1 cellular context compared by ENCODE assay signal in the genomic region with DNA sequence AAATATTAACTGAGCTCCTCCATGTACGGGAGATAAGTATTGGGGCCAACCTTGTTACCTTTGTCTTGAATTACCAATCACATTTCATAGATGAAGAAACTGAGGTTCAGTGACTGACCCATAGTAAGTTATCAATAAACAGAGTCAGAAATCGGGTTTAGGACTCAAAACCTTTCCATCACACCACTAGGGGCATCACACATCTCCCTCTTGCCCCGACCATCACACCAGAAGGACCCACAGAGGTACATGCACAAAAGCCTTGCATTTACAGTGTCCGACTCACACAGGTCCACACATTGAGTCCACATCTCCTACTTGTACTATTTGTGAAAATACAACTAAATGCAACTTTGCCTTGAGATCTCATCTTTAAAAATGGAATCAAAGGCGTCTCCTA.
TF ChIP-seq lines count a peak whose summit lies in the region.

No MANE protein-coding gene starts in this region.

TF ChIP-seq in GM12878, 131 proteins besides CTCF, POLR2A, EP300 and RAD21:
- TF ChIP-seq ASH2L (IDR thresholded peaks at IDR 0.05; ENCODE audit: borderline replicate concordance, low read depth) = no peak
- TF ChIP-seq, protein P1, sequence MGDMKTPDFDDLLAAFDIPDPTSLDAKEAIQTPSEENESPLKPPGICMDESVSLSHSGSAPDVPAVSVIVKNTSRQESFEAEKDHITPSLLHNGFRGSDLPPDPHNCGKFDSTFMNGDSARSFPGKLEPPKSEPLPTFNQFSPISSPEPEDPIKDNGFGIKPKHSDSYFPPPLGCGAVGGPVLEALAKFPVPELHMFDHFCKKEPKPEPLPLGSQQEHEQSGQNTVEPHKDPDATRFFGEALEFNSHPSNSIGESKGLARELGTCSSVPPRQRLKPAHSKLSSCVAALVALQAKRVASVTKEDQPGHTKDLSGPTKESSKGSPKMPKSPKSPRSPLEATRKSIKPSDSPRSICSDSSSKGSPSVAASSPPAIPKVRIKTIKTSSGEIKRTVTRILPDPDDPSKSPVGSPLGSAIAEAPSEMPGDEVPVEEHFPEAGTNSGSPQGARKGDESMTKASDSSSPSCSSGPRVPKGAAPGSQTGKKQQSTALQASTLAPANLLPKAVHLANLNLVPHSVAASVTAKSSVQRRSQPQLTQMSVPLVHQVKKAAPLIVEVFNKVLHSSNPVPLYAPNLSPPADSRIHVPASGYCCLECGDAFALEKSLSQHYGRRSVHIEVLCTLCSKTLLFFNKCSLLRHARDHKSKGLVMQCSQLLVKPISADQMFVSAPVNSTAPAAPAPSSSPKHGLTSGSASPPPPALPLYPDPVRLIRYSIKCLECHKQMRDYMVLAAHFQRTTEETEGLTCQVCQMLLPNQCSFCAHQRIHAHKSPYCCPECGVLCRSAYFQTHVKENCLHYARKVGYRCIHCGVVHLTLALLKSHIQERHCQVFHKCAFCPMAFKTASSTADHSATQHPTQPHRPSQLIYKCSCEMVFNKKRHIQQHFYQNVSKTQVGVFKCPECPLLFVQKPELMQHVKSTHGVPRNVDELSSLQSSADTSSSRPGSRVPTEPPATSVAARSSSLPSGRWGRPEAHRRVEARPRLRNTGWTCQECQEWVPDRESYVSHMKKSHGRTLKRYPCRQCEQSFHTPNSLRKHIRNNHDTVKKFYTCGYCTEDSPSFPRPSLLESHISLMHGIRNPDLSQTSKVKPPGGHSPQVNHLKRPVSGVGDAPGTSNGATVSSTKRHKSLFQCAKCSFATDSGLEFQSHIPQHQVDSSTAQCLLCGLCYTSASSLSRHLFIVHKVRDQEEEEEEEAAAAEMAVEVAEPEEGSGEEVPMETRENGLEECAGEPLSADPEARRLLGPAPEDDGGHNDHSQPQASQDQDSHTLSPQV (IDR thresholded peaks at IDR 0.05) = no peak
- TF ChIP-seq RCOR1 (conservative IDR thresholded peaks at IDR 0.05; ENCODE audit: low read depth, low read length) = no peak
